8 cellular contexts compared by ENCODE assay signal in the genomic region with DNA sequence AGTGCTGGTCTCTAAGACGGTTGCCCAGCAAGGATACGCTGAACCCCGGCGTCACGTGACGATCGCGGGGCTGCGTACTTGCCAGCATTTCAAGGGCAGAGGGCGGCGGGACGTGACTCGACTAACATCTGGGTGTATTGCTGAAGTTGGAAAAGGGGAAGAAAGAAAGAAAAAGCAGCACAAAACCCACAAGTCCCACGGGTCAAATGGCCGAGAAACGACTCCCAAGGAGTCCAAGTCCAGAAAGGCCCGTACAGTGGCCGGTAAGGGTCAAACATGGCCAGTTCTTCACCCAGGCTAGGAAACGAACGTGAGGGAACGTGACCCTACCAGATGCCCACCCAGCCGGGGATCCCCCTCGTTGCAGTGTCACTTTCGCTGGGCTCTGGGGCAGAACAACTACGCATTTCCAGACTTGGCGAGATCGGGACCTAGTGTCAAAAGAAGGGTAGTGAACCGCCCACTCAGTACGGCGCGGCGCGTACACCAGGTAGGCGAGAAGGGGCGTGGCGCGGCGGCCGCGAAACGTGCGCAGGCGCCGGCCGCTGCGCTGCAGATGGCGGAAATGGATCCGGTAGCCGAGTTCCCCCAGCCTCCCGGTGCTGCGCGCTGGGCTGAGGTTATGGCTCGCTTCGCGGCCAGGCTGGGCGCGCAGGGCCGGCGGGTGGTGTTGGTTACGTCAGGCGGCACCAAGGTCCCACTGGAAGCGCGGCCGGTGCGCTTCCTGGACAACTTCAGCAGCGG. TPM values are rescaled to one million over a fixed set of nuclear protein-coding genes. Genes with fewer than 3 reads are reported as not detected.
A peak's percentile ranks its signal among the peaks of the same experiment; 100 is the strongest.
DNase-seq lines count a peak whose midpoint lies in the region; ATAC-seq, FAIRE-seq and TF ChIP-seq lines count a peak whose summit lies in the region.

PPCS (plus strand) TSS at position 534 of the 744 bp plus-strand sequence; CDS start at position 557, 23 bp downstream.
ZMYND12 (minus strand) TSS at position 13 of the 744 bp plus-strand sequence. CDS start 25 bp downstream, outside the sequence.

- peak; percentile 77 for ATAC-seq in HG02852 (IDR thresholded peaks at IDR 0.05; ENCODE audit: unreplicated experiment)

- H3K27me3 Mint-ChIP-seq in T-helper 2 cell treated with Interferon-gamma antibody and Interleukin-4, amounts not matched to agents 5 μg/mL and 100 μg/mL, for 36 hours (ENCODE audit: low read depth): peaks cover 3% of the 10 kb centered on the region
- no peaks in the 10 kb centered on the region for H3K27me3 Mint-ChIP-seq in astrocyte (ENCODE audit: low read depth, unreplicated experiment)

- peaks cover 15% of the 10 kb centered on the region for H3K4me1 ChIP-seq in astrocyte (ENCODE audit: insufficient read depth, low read length)

- H3K4me3 Mint-ChIP-seq in T-helper 2 cell treated with Interferon-gamma antibody and Interleukin-4, amounts not matched to agents 5 μg/mL and 100 μg/mL, for 36 hours: peak within 1 kb of the TSS; percentile 98
- H3K4me3 Mint-ChIP-seq in astrocyte (ENCODE audit: unreplicated experiment): peak within 1 kb of the TSS; percentile 89

- peak within 1 kb of the TSS; percentile 98 for H2AFZ ChIP-seq in astrocyte (ENCODE audit: low read depth, low read length)

- peaks cover 6% of the 10 kb centered on the region for H3K36me3 ChIP-seq in astrocyte (ENCODE audit: insufficient read depth, low read length)

- FAIRE-seq in astrocyte (lab: Jason Lieb, UNC): no peak

- no peaks in the 10 kb centered on the region for H3K27me3 ChIP-seq in astrocyte (ENCODE audit: insufficient read depth, low read length)

- TF ChIP-seq CTCF in astrocyte (IDR thresholded peaks at IDR 0.05; ENCODE audit: insufficient read depth, low read depth, low read length) (no peak), retinal pigment epithelial cell (conservative IDR thresholded peaks at IDR 0.05; ENCODE audit: low read depth, low read length) (no peak)

- peaks cover 23% of the 10 kb centered on the region for H3K4me1 Mint-ChIP-seq in T-helper 2 cell treated with Interferon-gamma antibody and Interleukin-4, amounts not matched to agents 5 μg/mL and 100 μg/mL, for 36 hours (ENCODE audit: low read depth)
- peaks cover 13% of the 10 kb centered on the region for H3K4me1 Mint-ChIP-seq in astrocyte (ENCODE audit: low read depth, unreplicated experiment)

- TF ChIP-seq POLR2A in GM15510 (IDR thresholded peaks at IDR 0.05; ENCODE audit: borderline replicate concordance, extremely low read depth, insufficient read length): peak; percentile 97

- DNase-seq in NCI-H146 (lab: John Stamatoyannopoulos, UW): peak; percentile 78
- peak; percentile 93 for DNase-seq in T-helper 2 cell treated with Interferon-gamma antibody and Interleukin-4, amounts not matched to agents 5 μg/mL and 100 μg/mL, for 36 hours (ENCODE audit: low spot score)
- peak; percentile 85 for DNase-seq in astrocyte (ENCODE audit: low read depth)
- DNase-seq in hippocampal formation (lab: John Stamatoyannopoulos, UW): peak; percentile 60 to 79
- DNase-seq in retinal pigment epithelial cell (ENCODE audit: low read depth): peak; percentile 55
- no peak for DNase-seq in OCI-M2 (lab: John Stamatoyannopoulos, UW; ENCODE audit: unreplicated experiment)

- H3K79me2 ChIP-seq in astrocyte (ENCODE audit: insufficient read depth, low read length): peaks cover 8% of the 10 kb centered on the region

- H3K36me3 Mint-ChIP-seq in T-helper 2 cell treated with Interferon-gamma antibody and Interleukin-4, amounts not matched to agents 5 μg/mL and 100 μg/mL, for 36 hours (ENCODE audit: low read depth): peaks cover 35% of the 10 kb centered on the region
- peaks cover 3% of the 10 kb centered on the region for H3K36me3 Mint-ChIP-seq in astrocyte (ENCODE audit: low read depth, unreplicated experiment)

- peak within 1 kb of the TSS; percentile 86 for H3K4me3 ChIP-seq in astrocyte (ENCODE audit: insufficient read depth, low read depth, low read length)
- peak within 1 kb of the TSS; percentile 84 for H3K4me3 ChIP-seq in retinal pigment epithelial cell (ENCODE audit: low read length)

- H3K9me3 Mint-ChIP-seq in T-helper 2 cell treated with Interferon-gamma antibody and Interleukin-4, amounts not matched to agents 5 μg/mL and 100 μg/mL, for 36 hours: no peaks in the 10 kb centered on the region
- peaks cover 3% of the 10 kb centered on the region for H3K9me3 Mint-ChIP-seq in astrocyte (ENCODE audit: unreplicated experiment)

- peak within 1 kb of the TSS; percentile 62 for H3K27ac ChIP-seq in astrocyte (ENCODE audit: low read depth, low read length)

- no peaks in the 10 kb centered on the region for H4K20me1 ChIP-seq in astrocyte (ENCODE audit: insufficient read depth, low read length)

- peak within 1 kb of the TSS; percentile 86 for H3K9ac ChIP-seq in astrocyte (ENCODE audit: low read length)

- H3K27ac Mint-ChIP-seq in T-helper 2 cell treated with Interferon-gamma antibody and Interleukin-4, amounts not matched to agents 5 μg/mL and 100 μg/mL, for 36 hours: peak within 1 kb of the TSS; percentile 98
- peak within 1 kb of the TSS; percentile 98 for H3K27ac Mint-ChIP-seq in astrocyte (ENCODE audit: unreplicated experiment)

- no peaks in the 10 kb centered on the region for H3K9me3 ChIP-seq in astrocyte (ENCODE audit: insufficient read depth, low read depth, low read length)

- peak within 1 kb of the TSS; percentile 98 for H3K4me2 ChIP-seq in astrocyte (ENCODE audit: low read length)

RNA-seq across cellular contexts. Expression of gene PPCS, which starts in this region (rescaled TPM):
- 23.4 and 26.8 TPM in 2 replicates for total RNA-seq in astrocyte

RNA-seq across cellular contexts. Expression of gene ZMYND12, which starts in this region (rescaled TPM):
- 0.23 TPM in 1 of 2 replicates, not detected in the other for total RNA-seq in astrocyte
